ENCODE assay signal across 18 cellular contexts in genomic region chr9:70983723-70984280, GRCh38.
"Had no signal": no experiment of that assay in that cellular context is flagged by ENCODE, and none has a peak within 500 bp of the region (broad histone marks: within the 10 kb centered on the region; RNA-seq: fewer than 3 reads in every experiment).

No MANE protein-coding gene starts in this region.

- H3K36me3 ChIP-seq: left ventricle myocardium inferior, upper lobe of right lung had no signal

- DNase-seq: activated B cell treated with CpG ODN at 0.5 μM for 24 hours; activated CD4-positive, alpha-beta T cell treated with anti-CD3 and anti-CD28 coated beads for 36 hours; activated CD4-positive, alpha-beta T cell treated with anti-CD3 and anti-CD28 coated beads, Interleukin-2, amount 50 U/mL, for 48 hours; activated CD8-positive, alpha-beta memory T cell treated with anti-CD3 and anti-CD28 coated beads, Interleukin-2, amount 50 U/mL, for 48 hours; activated naive CD4-positive, alpha-beta T cell treated with anti-CD3 and anti-CD28 coated beads for 36 hours; activated naive CD8-positive, alpha-beta T cell treated with anti-CD3 and anti-CD28 coated beads, Interleukin-2, amount 10 ng/mL, durations not matched to agents 7 days and 5 days; activated T-cell treated with anti-CD3 and anti-CD28 coated beads, Interleukin-2, amount 50 U/mL, for 48 hours; cerebellar nuclear complex; cortex of kidney; glutamatergic neuron; hippocampal formation; left ventricle myocardium inferior; naive thymus-derived CD8-positive, alpha-beta T cell; stimulated activated CD4-positive, alpha-beta T cell treated with anti-CD3 and anti-CD28 coated beads, Interleukin-2, amount 100 ng/mL, for 48 hours; stimulated activated naive CD8-positive, alpha-beta T cell treated with anti-CD3 and anti-CD28 coated beads, Interleukin-15, Interleukin-2, amounts not matched to agents 100 U/mL and 50 U/mL, for 24 hours; upper lobe of right lung had no signal

- H2AFZ ChIP-seq: neural progenitor cell had no signal

- H3K4me1 ChIP-seq: left ventricle myocardium inferior, upper lobe of right lung had no signal

- ATAC-seq: activated CD4-positive, alpha-beta T cell treated with anti-CD3 and anti-CD28 coated beads for 36 hours; naive thymus-derived CD8-positive, alpha-beta T cell; stimulated activated naive CD8-positive, alpha-beta T cell treated with anti-CD3 and anti-CD28 coated beads, Interleukin-15, Interleukin-2, amounts not matched to agents 100 U/mL and 50 U/mL, for 24 hours; upper lobe of right lung had no signal

- H3K9me3 ChIP-seq: upper lobe of right lung had no signal

- H3K4me3 ChIP-seq: left ventricle myocardium inferior, neural progenitor cell, upper lobe of right lung had no signal

- H3K27ac ChIP-seq: epithelial cell of prostate, left ventricle myocardium inferior, neural progenitor cell, upper lobe of right lung had no signal

- H3K4me2 ChIP-seq: neural progenitor cell had no signal
